Comparison of ENCODE assay signal across 15 cellular contexts in the genomic region with DNA sequence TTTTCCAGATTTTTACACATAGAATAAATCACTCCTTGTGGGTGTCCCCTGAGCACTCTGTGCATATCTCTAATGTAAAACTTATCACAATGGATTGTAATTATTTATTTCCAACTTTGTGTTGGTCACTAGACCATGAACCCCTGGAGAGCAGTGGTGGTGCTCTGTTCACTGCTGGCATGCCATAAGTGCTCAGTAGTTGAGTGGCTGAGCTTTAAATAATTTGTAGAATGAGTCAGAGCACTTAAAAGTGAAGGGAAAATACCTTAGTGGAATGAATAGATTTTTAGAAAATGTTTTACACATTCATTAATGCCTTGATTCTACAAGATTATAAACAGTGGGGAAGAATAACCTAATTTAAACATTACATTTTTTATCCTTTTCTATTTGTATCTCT. TPM values are rescaled to one million over a fixed set of nuclear protein-coding genes. Genes with fewer than 3 reads are reported as not detected.
DNase-seq lines count a peak whose midpoint lies in the region; ATAC-seq, FAIRE-seq and TF ChIP-seq lines count a peak whose summit lies in the region.
"Had no signal": no experiment of that assay in that cellular context is flagged by ENCODE, and none has a peak within 500 bp of the region (broad histone marks: within the 10 kb centered on the region; RNA-seq: fewer than 3 reads in every experiment).

No MANE protein-coding gene starts in this region.

- peak overlapping the region in 3 of 12 donors; percentile 13 to 49 (median 40) for H3K27ac ChIP-seq in heart left ventricle
- no peak overlapping the region for H3K27ac ChIP-seq in foreskin keratinocyte
- H3K27ac ChIP-seq: A549 had no signal

- no peaks in the 10 kb centered on the region for H3K27me3 ChIP-seq in heart left ventricle
- H3K27me3 ChIP-seq in MG63 = no peaks in the 10 kb centered on the region
- no peaks in the 10 kb centered on the region for H3K27me3 ChIP-seq in foreskin keratinocyte

- H3K9me3 ChIP-seq in heart left ventricle (no peaks in the 10 kb centered on the region), MG63 (no peaks in the 10 kb centered on the region)
- H3K9me3 ChIP-seq: A549 had no signal

- peak in 1 of 5 donors; percentile 29 for DNase-seq in heart left ventricle
- DNase-seq in cardiac septum (ENCODE audit: low spot score) = no peak
- DNase-seq in MG63 = peak; percentile 41
- peak in 1 of 2 donors; percentile 48 for DNase-seq in foreskin keratinocyte
- DNase-seq in urothelium cell line (ENCODE audit: low spot score) = peak; percentile 4
- DNase-seq in medulla oblongata (ENCODE audit: extremely low spot score) = no peak
- no peak for DNase-seq in NCI-H2029 (lab: John Stamatoyannopoulos, UW)
- DNase-seq: activated CD8-positive, alpha-beta memory T cell treated with anti-CD3 and anti-CD28 coated beads for 24 hours; activated naive CD4-positive, alpha-beta T cell treated with anti-CD3 and anti-CD28 coated beads, Interleukin-2, amount 50 U/mL, for 16 hours; DMS153; NCI-H345 had no signal

- intact Hi-C loops in heart left ventricle (cut with DNase I) = no loop called here
- intact Hi-C loops in cardiac septum (cut with DNase I) = no loop called here

- TF ChIP-seq CTCF in heart left ventricle (IDR thresholded peaks at IDR 0.05) (no peak), foreskin keratinocyte (conservative IDR thresholded peaks at IDR 0.05) (no peak)

- ATAC-seq in heart left ventricle = peak in 3 of 4 donors; percentile 76 to 85 (median 79)
- ATAC-seq in foreskin keratinocyte = peak; percentile 50
- no peak for ATAC-seq in HG03520 (IDR thresholded peaks at IDR 0.05; ENCODE audit: unreplicated experiment)
- ATAC-seq: A549, Panc1 had no signal

- no peaks in the 10 kb centered on the region for H3K4me1 ChIP-seq in heart left ventricle
- H3K4me1 ChIP-seq in foreskin keratinocyte = no peaks in the 10 kb centered on the region
- H3K4me1 ChIP-seq: A549 had no signal

- FAIRE-seq in urothelium cell line (lab: Jason Lieb, UNC) = no peak
- FAIRE-seq: A549, GM12891 had no signal

- H3K36me3 ChIP-seq in heart left ventricle (no peaks in the 10 kb centered on the region), MG63 (no peaks in the 10 kb centered on the region)

- H3K4me3 ChIP-seq in heart left ventricle (no peak overlapping the region), MG63 (no peak overlapping the region)
- H3K4me3 ChIP-seq: A549 had no signal

- TF ChIP-seq POLR2A in heart left ventricle (IDR thresholded peaks at IDR 0.05) = no peak

RNA-seq across cellular contexts. Expression of gene MGAT4C, which starts 6.3 kb away (rescaled TPM):
- total RNA-seq in heart left ventricle (10 to 100 TPM in 1 of 9 donors, 1 to 10 TPM in 7, under 1 TPM in 1; 0.13 to 15.5 (median 5.4) TPM), cardiac septum (0.59 TPM), foreskin keratinocyte (not detected in 2 replicates)
- polyA plus RNA-seq in heart left ventricle (under 1 TPM; 0.57 to 0.76 TPM), foreskin keratinocyte (not detected in 2 replicates)
- total RNA-seq in MG63 (2014; rRNA removed; shearing (Covaris generic); ENCODE audit: low replicate concordance) = not detected in 2 replicates

Comparison
In these comparisons a context has a peak if more than half of its experiments do, and no peak if none do; other contexts are left out.
1. DNase-seq: peak in MG63 (single experiment) and urothelium cell line (single experiment); none in cardiac septum (single experiment), medulla oblongata (single experiment) and NCI-H2029 (single experiment).